1 cellular context compared by ENCODE assay signal in the genomic region with DNA sequence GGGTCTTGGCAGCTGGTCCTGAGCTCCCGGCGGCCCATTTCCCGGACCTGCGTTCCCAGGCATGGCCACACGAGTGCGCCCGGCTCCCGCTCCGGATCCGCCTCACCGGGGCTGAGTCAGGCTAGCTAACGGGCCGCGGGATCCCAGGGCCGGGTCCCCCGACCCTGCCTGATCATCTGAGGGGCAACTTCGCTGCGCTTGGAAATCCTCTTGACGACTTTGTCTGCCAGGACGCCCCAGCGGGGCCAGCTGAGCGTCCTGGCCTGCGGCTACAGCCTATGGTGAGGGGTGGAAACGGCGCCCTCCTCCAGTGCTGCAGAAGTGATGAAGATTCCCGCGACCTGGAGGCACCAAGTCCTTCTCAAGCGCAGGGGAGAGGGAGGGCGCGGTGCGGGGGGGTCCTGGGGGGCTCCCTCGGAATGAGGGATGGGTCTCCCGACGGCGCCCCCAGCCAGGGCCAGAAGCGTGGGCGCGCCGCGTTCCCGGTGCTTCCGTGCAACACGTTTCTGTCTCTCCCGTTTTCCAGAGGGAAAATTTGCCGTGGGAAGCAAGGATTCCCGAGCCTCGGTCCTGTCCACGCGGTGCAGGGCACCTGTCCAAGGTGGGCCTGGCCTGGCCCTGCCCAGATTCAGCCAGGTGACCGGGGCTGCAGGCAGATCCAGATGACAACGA.
TF ChIP-seq lines count a peak whose summit lies in the region.

No MANE protein-coding gene starts in this region.

TF ChIP-seq in GM23338, 12 proteins besides CTCF, POLR2A, EP300 and RAD21 (continued from another document):
- TF ChIP-seq, protein P1, sequence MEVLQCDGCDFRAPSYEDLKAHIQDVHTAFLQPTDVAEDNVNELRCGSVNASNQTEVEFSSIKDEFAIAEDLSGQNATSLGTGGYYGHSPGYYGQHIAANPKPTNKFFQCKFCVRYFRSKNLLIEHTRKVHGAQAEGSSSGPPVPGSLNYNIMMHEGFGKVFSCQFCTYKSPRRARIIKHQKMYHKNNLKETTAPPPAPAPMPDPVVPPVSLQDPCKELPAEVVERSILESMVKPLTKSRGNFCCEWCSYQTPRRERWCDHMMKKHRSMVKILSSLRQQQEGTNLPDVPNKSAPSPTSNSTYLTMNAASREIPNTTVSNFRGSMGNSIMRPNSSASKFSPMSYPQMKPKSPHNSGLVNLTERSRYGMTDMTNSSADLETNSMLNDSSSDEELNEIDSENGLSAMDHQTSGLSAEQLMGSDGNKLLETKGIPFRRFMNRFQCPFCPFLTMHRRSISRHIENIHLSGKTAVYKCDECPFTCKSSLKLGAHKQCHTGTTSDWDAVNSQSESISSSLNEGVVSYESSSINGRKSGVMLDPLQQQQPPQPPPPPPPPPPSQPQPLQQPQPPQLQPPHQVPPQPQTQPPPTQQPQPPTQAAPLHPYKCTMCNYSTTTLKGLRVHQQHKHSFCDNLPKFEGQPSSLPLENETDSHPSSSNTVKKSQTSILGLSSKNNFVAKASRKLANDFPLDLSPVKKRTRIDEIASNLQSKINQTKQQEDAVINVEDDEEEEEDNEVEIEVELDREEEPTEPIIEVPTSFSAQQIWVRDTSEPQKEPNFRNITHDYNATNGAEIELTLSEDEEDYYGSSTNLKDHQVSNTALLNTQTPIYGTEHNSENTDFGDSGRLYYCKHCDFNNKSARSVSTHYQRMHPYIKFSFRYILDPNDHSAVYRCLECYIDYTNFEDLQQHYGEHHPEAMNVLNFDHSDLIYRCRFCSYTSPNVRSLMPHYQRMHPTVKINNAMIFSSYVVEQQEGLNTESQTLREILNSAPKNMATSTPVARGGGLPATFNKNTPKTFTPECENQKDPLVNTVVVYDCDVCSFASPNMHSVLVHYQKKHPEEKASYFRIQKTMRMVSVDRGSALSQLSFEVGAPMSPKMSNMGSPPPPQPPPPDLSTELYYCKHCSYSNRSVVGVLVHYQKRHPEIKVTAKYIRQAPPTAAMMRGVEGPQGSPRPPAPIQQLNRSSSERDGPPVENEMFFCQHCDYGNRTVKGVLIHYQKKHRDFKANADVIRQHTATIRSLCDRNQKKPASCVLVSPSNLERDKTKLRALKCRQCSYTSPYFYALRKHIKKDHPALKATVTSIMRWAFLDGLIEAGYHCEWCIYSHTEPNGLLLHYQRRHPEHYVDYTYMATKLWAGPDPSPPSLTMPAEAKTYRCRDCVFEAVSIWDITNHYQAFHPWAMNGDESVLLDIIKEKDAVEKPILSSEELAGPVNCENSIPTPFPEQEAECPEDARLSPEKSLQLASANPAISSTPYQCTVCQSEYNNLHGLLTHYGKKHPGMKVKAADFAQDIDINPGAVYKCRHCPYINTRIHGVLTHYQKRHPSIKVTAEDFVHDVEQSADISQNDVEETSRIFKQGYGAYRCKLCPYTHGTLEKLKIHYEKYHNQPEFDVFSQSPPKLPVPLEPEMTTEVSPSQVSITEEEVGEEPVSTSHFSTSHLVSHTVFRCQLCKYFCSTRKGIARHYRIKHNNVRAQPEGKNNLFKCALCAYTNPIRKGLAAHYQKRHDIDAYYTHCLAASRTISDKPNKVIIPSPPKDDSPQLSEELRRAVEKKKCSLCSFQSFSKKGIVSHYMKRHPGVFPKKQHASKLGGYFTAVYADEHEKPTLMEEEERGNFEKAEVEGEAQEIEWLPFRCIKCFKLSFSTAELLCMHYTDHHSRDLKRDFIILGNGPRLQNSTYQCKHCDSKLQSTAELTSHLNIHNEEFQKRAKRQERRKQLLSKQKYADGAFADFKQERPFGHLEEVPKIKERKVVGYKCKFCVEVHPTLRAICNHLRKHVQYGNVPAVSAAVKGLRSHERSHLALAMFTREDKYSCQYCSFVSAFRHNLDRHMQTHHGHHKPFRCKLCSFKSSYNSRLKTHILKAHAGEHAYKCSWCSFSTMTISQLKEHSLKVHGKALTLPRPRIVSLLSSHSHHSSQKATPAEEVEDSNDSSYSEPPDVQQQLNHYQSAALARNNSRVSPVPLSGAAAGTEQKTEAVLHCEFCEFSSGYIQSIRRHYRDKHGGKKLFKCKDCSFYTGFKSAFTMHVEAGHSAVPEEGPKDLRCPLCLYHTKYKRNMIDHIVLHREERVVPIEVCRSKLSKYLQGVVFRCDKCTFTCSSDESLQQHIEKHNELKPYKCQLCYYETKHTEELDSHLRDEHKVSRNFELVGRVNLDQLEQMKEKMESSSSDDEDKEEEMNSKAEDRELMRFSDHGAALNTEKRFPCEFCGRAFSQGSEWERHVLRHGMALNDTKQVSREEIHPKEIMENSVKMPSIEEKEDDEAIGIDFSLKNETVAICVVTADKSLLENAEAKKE (CRISPR knock-in tag; IDR thresholded peaks at IDR 0.05), result no peak
- TF ChIP-seq JUNB (IDR thresholded peaks at IDR 0.05; ENCODE audit: unreplicated experiment) (no peak), STAT1 (IDR thresholded peaks at IDR 0.05; ENCODE audit: unreplicated experiment) (no peak), EZH2phosphoT487 (IDR thresholded peaks at IDR 0.05; ENCODE audit: unreplicated experiment) (no peak), NANOG (IDR thresholded peaks at IDR 0.05; ENCODE audit: borderline replicate concordance) (no peak), ZNF114 (CRISPR knock-in tag; IDR thresholded peaks at IDR 0.05) (no peak), POLR2AphosphoS5 (IDR thresholded peaks at IDR 0.05; ENCODE audit: low read depth) (no peak), REST (IDR thresholded peaks at IDR 0.05; ENCODE audit: unreplicated experiment) (no peak), EZH2 (IDR thresholded peaks at IDR 0.05; ENCODE audit: low read depth, unreplicated experiment) (no peak), ZNF331 (CRISPR knock-in tag; IDR thresholded peaks at IDR 0.05; ENCODE audit: low read depth) (no peak), CREB1 (CRISPR knock-in tag; IDR thresholded peaks at IDR 0.05; ENCODE audit: low read depth) (no peak)
